Comparison of ENCODE assay signal across 16 cellular contexts in genomic region chr11:88402784-88403183, GRCh38.
DNase-seq lines count a peak whose midpoint lies in the region; ATAC-seq and TF ChIP-seq lines count a peak whose summit lies in the region.
"Had no signal": no experiment of that assay in that cellular context is flagged by ENCODE, and none has a peak within 500 bp of the region (broad histone marks: within the 10 kb centered on the region; RNA-seq: fewer than 3 reads in every experiment).

No MANE protein-coding gene starts in this region.

- no peak for TF ChIP-seq CTCF in AG10803 (conservative IDR thresholded peaks at IDR 0.05; ENCODE audit: low read length)
- no peak for TF ChIP-seq CTCF in brain microvascular endothelial cell (IDR thresholded peaks at IDR 0.05; ENCODE audit: low read depth, low read length, missing control alignments)
- TF ChIP-seq CTCF in left lung (IDR thresholded peaks at IDR 0.05) = no peak

- ATAC-seq in left lung = no peak
- ATAC-seq: activated T-cell treated with anti-CD3 and anti-CD28 coated beads, Interleukin-2, amount 50 U/mL, for 4 hours; naive thymus-derived CD8-positive, alpha-beta T cell had no signal

- DNase-seq in AG10803 (ENCODE audit: low read depth) (peak; percentile 37), LHCN-M2 (ENCODE audit: low read depth) (peak; percentile 34), brain microvascular endothelial cell (peak; percentile 88), left lung (no peak), DMS53 treated with DMSO at 0.1 percent for 48 hours (lab: John Stamatoyannopoulos, UW; ENCODE audit: unreplicated experiment) (no peak), NCI-H146 treated with DMSO at 0.1 percent for 48 hours (lab: John Stamatoyannopoulos, UW; ENCODE audit: unreplicated experiment) (no peak), T1000 (lab: John Stamatoyannopoulos, UW) (no peak), immature natural killer cell (no peak)
- DNase-seq: activated CD4-positive, alpha-beta T cell treated with anti-CD3 and anti-CD28 coated beads, Interleukin-2, amount 50 U/mL, for 1 hour; activated T-cell treated with anti-CD3 and anti-CD28 coated beads, Interleukin-2, amount 50 U/mL, for 4 hours; amniotic stem cell; naive thymus-derived CD8-positive, alpha-beta T cell; NCI-H1048; stimulated activated CD4-positive, alpha-beta T cell treated with anti-CD3 and anti-CD28 coated beads, Interleukin-1b, Interleukin-23, amount 100 ng/mL, for 48 hours; upper lobe of left lung had no signal

- no peak overlapping the region for H3K27ac Mint-ChIP-seq in immature natural killer cell
- H3K27ac Mint-ChIP-seq: naive thymus-derived CD8-positive, alpha-beta T cell had no signal

- in situ Hi-C loops in brain microvascular endothelial cell (cut with HindIII; ENCODE audit: low pct_ligation_motif_present, low sequenced_read_pairs) = no loop called here

- H3K27ac ChIP-seq in brain microvascular endothelial cell = peak overlapping the region; percentile 98
- H3K27ac ChIP-seq in left lung = peak overlapping the region; percentile 53 to 60
- H3K27ac ChIP-seq: BLaER1 had no signal

- peaks cover 14 to 19% of the 10 kb centered on the region in 2 donors for H3K4me1 ChIP-seq in left lung

- no peaks in the 10 kb centered on the region for H3K9me3 ChIP-seq in left lung
- H3K9me3 ChIP-seq: BLaER1, upper lobe of left lung had no signal

- no peaks in the 10 kb centered on the region for H3K9me3 Mint-ChIP-seq in immature natural killer cell
- H3K9me3 Mint-ChIP-seq: activated T-cell treated with anti-CD3 and anti-CD28 coated beads, Interleukin-2, amount 50 U/mL, for 4 hours had no signal

- H3K4me3 ChIP-seq in AG10803 (ENCODE audit: low read length) (no peak overlapping the region; the same call in 1 of the 2 replicates), brain microvascular endothelial cell (ENCODE audit: low read depth, low read length) (no peak overlapping the region), left lung (no peak overlapping the region)
- H3K4me3 ChIP-seq: BLaER1 had no signal

- intact Hi-C loops in left lung (cut with DNase I) = no loop called here

- H3K36me3 ChIP-seq in brain microvascular endothelial cell (replicated peaks) (no peaks in the 10 kb centered on the region), left lung (no peaks in the 10 kb centered on the region)
- H3K36me3 ChIP-seq: BLaER1, upper lobe of left lung had no signal

- peaks cover 8 to 15% (median 8%) of the 10 kb centered on the region in 3 donors for H3K36me3 Mint-ChIP-seq in immature natural killer cell
- H3K36me3 Mint-ChIP-seq: naive thymus-derived CD8-positive, alpha-beta T cell had no signal

- H3K27me3 ChIP-seq in brain microvascular endothelial cell (replicated peaks) (no peaks in the 10 kb centered on the region), left lung (no peaks in the 10 kb centered on the region)
- H3K27me3 ChIP-seq: BLaER1, upper lobe of left lung had no signal

- peaks cover 2 to 3% (median 2%) of the 10 kb centered on the region in 3 donors for H3K27me3 Mint-ChIP-seq in immature natural killer cell (ENCODE audit: low read depth in 3 of 3)
- H3K27me3 Mint-ChIP-seq: naive thymus-derived CD8-positive, alpha-beta T cell had no signal

- H3K4me1 Mint-ChIP-seq in immature natural killer cell = peaks cover 2 to 35% of the 10 kb centered on the region in 2 donors

- H3K4me3 Mint-ChIP-seq in immature natural killer cell = no peak overlapping the region
- H3K4me3 Mint-ChIP-seq: activated T-cell treated with anti-CD3 and anti-CD28 coated beads, Interleukin-2, amount 50 U/mL, for 4 hours; naive thymus-derived CD8-positive, alpha-beta T cell had no signal

Comparison
In these comparisons a context has a peak if more than half of its experiments do, and no peak if none do; other contexts are left out.
1. DNase-seq: peak in AG10803 (single experiment), LHCN-M2 (single experiment) and brain microvascular endothelial cell (single experiment); none in left lung (0 of 2), DMS53 treated with DMSO at 0.1 percent for 48 hours (single experiment), NCI-H146 treated with DMSO at 0.1 percent for 48 hours (single experiment), T1000 (single experiment) and immature natural killer cell (0 of 3).